17 cellular contexts compared by ENCODE assay signal in the genomic region with DNA sequence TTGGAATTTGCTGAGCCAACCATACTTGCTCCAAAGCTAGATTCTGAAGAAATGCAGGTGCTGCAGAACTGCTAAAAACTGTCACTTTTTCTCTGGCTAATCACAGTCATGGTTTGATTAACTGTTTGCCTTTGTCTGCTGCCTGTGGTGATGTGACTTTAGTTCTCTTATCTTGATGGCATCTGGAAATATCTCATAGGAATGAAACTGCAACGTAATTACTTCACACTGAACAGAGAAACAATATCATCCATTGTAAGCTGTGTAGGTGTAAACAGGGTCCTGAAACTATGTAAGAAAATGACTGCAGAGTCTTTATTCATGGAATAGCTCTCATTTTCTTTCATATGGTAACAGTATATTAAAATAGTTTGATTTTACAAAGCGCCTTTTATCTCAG.
DNase-seq lines count a peak whose midpoint lies in the region; ATAC-seq and TF ChIP-seq lines count a peak whose summit lies in the region.
"Had no signal": no experiment of that assay in that cellular context is flagged by ENCODE, and none has a peak within 500 bp of the region (broad histone marks: within the 10 kb centered on the region; RNA-seq: fewer than 3 reads in every experiment).

No MANE protein-coding gene starts in this region.

- peak; percentile 33 for DNase-seq in NCI-H1048 (lab: John Stamatoyannopoulos, UW)
- DNase-seq in SK-MEL-5 (ENCODE audit: low read depth, low spot score), result peak; percentile 13
- DNase-seq in smooth muscle cell (lab: John Stamatoyannopoulos, UW; ENCODE audit: unreplicated experiment), result no peak
- DNase-seq in NAMALWA (ENCODE audit: low spot score), result no peak
- DNase-seq in activated CD4-positive, alpha-beta memory T cell treated with anti-CD3 and anti-CD28 coated beads for 36 hours, result no peak
- DNase-seq: ACHN; AML-193; CD4-positive, alpha-beta T cell; DMS153; DMS79; GDM1; H9; KG1 had no signal

- ATAC-seq in GM18868 (IDR thresholded peaks at IDR 0.05; ENCODE audit: unreplicated experiment) (peak; percentile 63), HG02852 (IDR thresholded peaks at IDR 0.05; ENCODE audit: unreplicated experiment) (no peak)
- ATAC-seq: HepG2 had no signal

- no peaks in the 10 kb centered on the region for H3K4me1 ChIP-seq in smooth muscle cell (ENCODE audit: low read depth)

- no peak overlapping the region for H3K4me3 ChIP-seq in smooth muscle cell

- no peaks in the 10 kb centered on the region for H3K27me3 ChIP-seq in smooth muscle cell (ENCODE audit: low read depth)

- no peaks in the 10 kb centered on the region for H4K20me1 ChIP-seq in smooth muscle cell (ENCODE audit: low read depth)

- no peaks in the 10 kb centered on the region for H3K36me3 ChIP-seq in smooth muscle cell (ENCODE audit: low read depth)

- H3K9me3 ChIP-seq in smooth muscle cell (replicated peaks; ENCODE audit: low read depth), result no peaks in the 10 kb centered on the region

- no peak overlapping the region for H3K27ac ChIP-seq in smooth muscle cell (ENCODE audit: low read depth)
- H3K27ac ChIP-seq: C4-2B had no signal

- H2AFZ ChIP-seq in smooth muscle cell (ENCODE audit: low read depth), result no peak overlapping the region

- no peaks in the 10 kb centered on the region for H3K36me3 Mint-ChIP-seq in activated CD4-positive, alpha-beta memory T cell treated with anti-CD3 and anti-CD28 coated beads for 36 hours

- no peaks in the 10 kb centered on the region for H3F3A ChIP-seq in smooth muscle cell (ENCODE audit: low read depth)

- peaks cover 13% of the 10 kb centered on the region for H3K9me3 Mint-ChIP-seq in activated CD4-positive, alpha-beta memory T cell treated with anti-CD3 and anti-CD28 coated beads for 36 hours
- H3K9me3 Mint-ChIP-seq: H9 had no signal

- H3K27me3 Mint-ChIP-seq in activated CD4-positive, alpha-beta memory T cell treated with anti-CD3 and anti-CD28 coated beads for 36 hours, result no peaks in the 10 kb centered on the region
- H3K27me3 Mint-ChIP-seq: CD4-positive, alpha-beta T cell had no signal

- H3K79me2 ChIP-seq in smooth muscle cell (ENCODE audit: low read depth), result no peaks in the 10 kb centered on the region

- intact Hi-C loops in activated CD4-positive, alpha-beta memory T cell treated with anti-CD3 and anti-CD28 coated beads for 36 hours (cut with micrococcal nuclease), result no loop called here

- no peaks in the 10 kb centered on the region for H3K4me1 Mint-ChIP-seq in activated CD4-positive, alpha-beta memory T cell treated with anti-CD3 and anti-CD28 coated beads for 36 hours (ENCODE audit: low read depth)

- WGBS in smooth muscle cell (ENCODE audit: low lambda C conversion rate), result 60% methylated on average over 2 of the region's 2 CpGs

- POLR2A ChIA-PET in activated CD4-positive, alpha-beta memory T cell treated with anti-CD3 and anti-CD28 coated beads for 36 hours (lab: Charles Lee), result no interaction called here

- in situ Hi-C loops in SK-MEL-5 (cut with HindIII; ENCODE audit: low pct_unique_long_range_greater_than_20kb, low sequenced_read_pairs), result no loop called here

- CTCF ChIA-PET in activated CD4-positive, alpha-beta memory T cell treated with anti-CD3 and anti-CD28 coated beads for 36 hours (lab: Charles Lee), result no interaction called here

- peak overlapping the region; percentile 32 for H3K4me2 ChIP-seq in smooth muscle cell

- no peak overlapping the region for H3K4me3 Mint-ChIP-seq in activated CD4-positive, alpha-beta memory T cell treated with anti-CD3 and anti-CD28 coated beads for 36 hours
- H3K4me3 Mint-ChIP-seq: CD4-positive, alpha-beta T cell; H9 had no signal

- no peak for TF ChIP-seq CTCF in smooth muscle cell (IDR thresholded peaks at IDR 0.05; ENCODE audit: borderline replicate concordance, insufficient read depth, poor library complexity, severe bottlenecking)

- no peak overlapping the region for H3K27ac Mint-ChIP-seq in activated CD4-positive, alpha-beta memory T cell treated with anti-CD3 and anti-CD28 coated beads for 36 hours
- H3K27ac Mint-ChIP-seq: CD4-positive, alpha-beta T cell; H9 had no signal

- no peak overlapping the region for H3K9ac ChIP-seq in smooth muscle cell (ENCODE audit: low read depth)

Comparison
In these comparisons a context has a peak if more than half of its experiments do, and no peak if none do; other contexts are left out.
1. DNase-seq: peak in NCI-H1048 (single experiment) and SK-MEL-5 (single experiment); none in smooth muscle cell (single experiment), NAMALWA (single experiment) and activated CD4-positive, alpha-beta memory T cell treated with anti-CD3 and anti-CD28 coated beads for 36 hours (single experiment).